ENCODE assay signal across 8 cellular contexts in genomic region chr2:74502720-74503505, GRCh38. TPM values are rescaled to one million over a fixed set of nuclear protein-coding genes. Genes with fewer than 3 reads are reported as not detected.
DNase-seq lines count a peak whose midpoint lies in the region; ATAC-seq and TF ChIP-seq lines count a peak whose summit lies in the region.

No MANE protein-coding gene starts in this region.

- TF ChIP-seq CTCF in CD14-positive monocyte (IDR thresholded peaks at IDR 0.05), result peak; percentile 24
- no peak for TF ChIP-seq CTCF in WI38 (IDR thresholded peaks at IDR 0.05; ENCODE audit: low read depth, low read length)
- TF ChIP-seq CTCF in tibial nerve (IDR thresholded peaks at IDR 0.05), result peak in 1 of 5 experiments; percentile 27

- in situ Hi-C loops in GM18951 (cut with MboI; ENCODE audit: low sequenced_read_pairs, unreplicated experiment), result no loop called here

- peak in 1 of 2 donors; percentile 77 for TF ChIP-seq EP300 in tibial nerve (IDR thresholded peaks at IDR 0.05)

- peaks cover 43 to 57% (median 47%) of the 10 kb centered on the region in 3 donors for H3K27me3 Mint-ChIP-seq in CD14-positive monocyte (ENCODE audit: low read depth in 3 of 3)

- H3K9me3 Mint-ChIP-seq in CD14-positive monocyte, result peaks cover 0 to 21% (median 3%) of the 10 kb centered on the region in 7 donors

- WGBS in tibial nerve, 2 donors, result 2 to 8% methylated on average over 38 to 46 of the region's 67 CpGs

- intact Hi-C loops in CD14-positive monocyte (cut with micrococcal nuclease), result no loop called here

- H3K27ac ChIP-seq in tibial nerve, result peak overlapping the region; percentile 16 to 82 (median 76)

- peak overlapping the region; percentile 78 to 94 (median 88) for H3K27ac Mint-ChIP-seq in CD14-positive monocyte

- peaks cover 0 to 25% (median 0%) of the 10 kb centered on the region in 3 donors for H3K36me3 ChIP-seq in tibial nerve

- peak; percentile 34 for ATAC-seq in HG03469 (IDR thresholded peaks at IDR 0.05; ENCODE audit: unreplicated experiment)

- peaks cover 77% of the 10 kb centered on the region for H3K4me1 ChIP-seq in mononuclear cell (ENCODE audit: insufficient read depth, low read length)
- peaks cover 0 to 78% (median 39%) of the 10 kb centered on the region in 4 donors for H3K4me1 ChIP-seq in tibial nerve

- peak; percentile 93 for DNase-seq in CD14-positive monocyte (ENCODE audit: low spot score)
- DNase-seq in epidermal melanocyte (ENCODE audit: insufficient read length, low spot score), result peak; percentile 76
- peak; percentile 56 to 74 for DNase-seq in tibial nerve (ENCODE audit: low spot score in 2 of 2)
- DNase-seq in NCI-H1092 treated with DMSO at 0.1 percent for 48 hours (lab: John Stamatoyannopoulos, UW), result no peak

- peaks cover 39 to 42% of the 10 kb centered on the region in 2 donors for H3K36me3 Mint-ChIP-seq in CD14-positive monocyte

- peak overlapping the region; percentile 88 to 96 for H3K4me3 Mint-ChIP-seq in CD14-positive monocyte

- H3K9me3 ChIP-seq in mononuclear cell (ENCODE audit: low read depth, low read length) (no peaks in the 10 kb centered on the region), tibial nerve (no peaks in the 10 kb centered on the region)

- H3K27me3 ChIP-seq in mononuclear cell (ENCODE audit: insufficient read depth, low read length), result peaks cover 57% of the 10 kb centered on the region
- H3K27me3 ChIP-seq in tibial nerve, result peaks cover 0 to 44% of the 10 kb centered on the region in 2 donors

- TF ChIP-seq POLR2A in GM18951 (IDR thresholded peaks at IDR 0.05; ENCODE audit: extremely low read depth, insufficient read depth, insufficient read length) (peak; percentile 72), tibial nerve (IDR thresholded peaks at IDR 0.05) (peak; percentile 34 to 36)

- H3K4me3 ChIP-seq in WI38 (ENCODE audit: low read depth, low read length) (peak overlapping the region; percentile 59), mononuclear cell (ENCODE audit: low read length) (peak overlapping the region; percentile 45), tibial nerve (peak overlapping the region; percentile 28 to 59 (median 56))

- peaks cover 71% of the 10 kb centered on the region for H3K4me1 Mint-ChIP-seq in CD14-positive monocyte

RNA-seq across cellular contexts. Expression of gene LBX2, which starts 3.5 kb away (rescaled TPM):
- polyA plus RNA-seq in CD14-positive monocyte, result under 1 TPM in 1 of 2 donors, not detected in 1; 0.46 TPM
- 0.21 TPM for total RNA-seq in mononuclear cell
- 1 to 10 TPM in 2 of 4 donors, under 1 TPM in 2; 0.20 to 4.4 (median 1.6) TPM for total RNA-seq in tibial nerve

RNA-seq across cellular contexts. Expression of gene PCGF1, which starts 4.6 kb away (rescaled TPM):
- polyA plus RNA-seq in CD14-positive monocyte, result 10 to 100 TPM; 18.0 to 20.5 TPM
- total RNA-seq in mononuclear cell (12.1 TPM), tibial nerve (10 to 100 TPM in 3 of 4 donors, 1 to 10 TPM in 1; 9.6 to 32.0 (median 19.1) TPM)

RNA-seq across cellular contexts. Expression of gene TLX2, which starts 11.3 kb away (rescaled TPM):
- not detected for polyA plus RNA-seq in CD14-positive monocyte
- total RNA-seq in mononuclear cell (0.10 TPM), tibial nerve (not detected)

RNA-seq across cellular contexts. Expression of gene TTC31, which starts 20.0 kb away (rescaled TPM):
- 10 to 100 TPM; 19.6 to 21.3 TPM for polyA plus RNA-seq in CD14-positive monocyte
- total RNA-seq in mononuclear cell, result 14.0 TPM
- total RNA-seq in tibial nerve, result 10 to 100 TPM; 14.6 to 43.3 (median 36.4) TPM

RNA-seq across cellular contexts. Expression of gene CCDC142, which starts 20.1 kb away (rescaled TPM):
- 1 to 10 TPM; 2.2 to 3.7 TPM for polyA plus RNA-seq in CD14-positive monocyte
- total RNA-seq in mononuclear cell (8.3 TPM), tibial nerve (10 to 100 TPM; 34.7 to 53.1 (median 39.4) TPM)
